In the genomic region with DNA sequence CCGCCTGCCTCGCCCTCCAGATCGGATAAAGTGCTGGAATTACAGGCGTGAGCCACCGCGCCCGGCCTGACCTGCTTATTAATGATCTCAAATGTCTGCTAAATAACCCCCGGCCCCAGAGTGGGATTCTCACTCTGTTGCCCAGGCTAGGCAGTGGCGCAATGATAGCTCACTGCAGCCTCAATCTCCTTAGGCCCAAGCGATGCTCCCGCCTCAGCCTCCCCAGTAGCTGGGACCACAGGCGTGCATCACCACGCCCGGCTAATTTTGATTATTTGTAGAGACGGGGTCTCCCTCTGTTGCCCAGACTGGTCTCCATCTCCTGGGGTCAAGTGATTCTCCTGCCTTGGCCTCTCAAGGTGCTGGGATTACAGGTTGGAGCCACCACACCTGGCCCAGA, we compare ENCODE assay signal across 9 cellular contexts. TPM values are rescaled to one million over a fixed set of nuclear protein-coding genes. Genes with fewer than 3 reads are reported as not detected.
A peak's percentile ranks its signal among the peaks of the same experiment; 100 is the strongest.
DNase-seq lines count a peak whose midpoint lies in the region; FAIRE-seq and TF ChIP-seq lines count a peak whose summit lies in the region.
"Had no signal": no experiment of that assay in that cellular context is flagged by ENCODE, and none has a peak within 500 bp of the region (broad histone marks: within the 10 kb centered on the region; RNA-seq: fewer than 3 reads in every experiment).

No MANE protein-coding gene starts in this region.

- DNase-seq in bronchial epithelial cell (ENCODE audit: low read depth) (no peak), neuronal stem cell (ENCODE audit: low spot score) (no peak), HTR-8/SVneo (ENCODE audit: insufficient read length, low spot score) (no peak), H54 (ENCODE audit: insufficient read length, low spot score) (no peak), occipital lobe (lab: John Stamatoyannopoulos, UW) (no peak), NCI-H1436 (lab: John Stamatoyannopoulos, UW) (no peak)

- no peak overlapping the region for H2BK15ac ChIP-seq in neuronal stem cell (ENCODE audit: low read length)

- no peak overlapping the region for H4K91ac ChIP-seq in neuronal stem cell (ENCODE audit: low read depth, low read length, poor library complexity)

- H2BK120ac ChIP-seq in neuronal stem cell (ENCODE audit: low read depth, low read length) = no peak overlapping the region

- H3K23ac ChIP-seq in neuronal stem cell (ENCODE audit: low read depth, low read length, poor library complexity) = no peak overlapping the region

- H3K9me3 ChIP-seq in KOPT-K1 (ENCODE audit: insufficient read depth, low read length, poor library complexity, severe bottlenecking) (no peaks in the 10 kb centered on the region), neuronal stem cell (replicated peaks in 1 of 2; ENCODE audit: control insufficient read depth in 2 of 2, insufficient read depth in 1 of 2, low read depth in 1 of 2, low read length in 2 of 2) (no peaks in the 10 kb centered on the region)

- FAIRE-seq in bronchial epithelial cell (lab: Jason Lieb, UNC) (no peak), HTR-8/SVneo (lab: Jason Lieb, UNC) (no peak), H54 (lab: Jason Lieb, UNC) (no peak)
- FAIRE-seq: TTC549 had no signal

- H3K4me3 ChIP-seq in bronchial epithelial cell (ENCODE audit: low read depth, low read length) (peak overlapping the region; percentile 31), neuronal stem cell (ENCODE audit: low read length in 2 of 2) (peak overlapping the region in 1 of 2 donors; percentile 63)

- no CpG with 5 or more reads among the region's 15 CpGs for WGBS in neuronal stem cell (ENCODE audit: extremely low coverage in 2 of 2, insufficient read length in 2 of 2, insufficient replicate concordance in 1 of 2), 2 donors

- H2BK5ac ChIP-seq in neuronal stem cell (ENCODE audit: low read length) = no peak overlapping the region

- H3K14ac ChIP-seq in neuronal stem cell (ENCODE audit: low read length) = no peak overlapping the region

- H2BK12ac ChIP-seq in neuronal stem cell (ENCODE audit: low read length) = peak overlapping the region; percentile 84

- no peak overlapping the region for H3K4me2 ChIP-seq in neuronal stem cell (ENCODE audit: insufficient read depth, low read length, poor library complexity, severe bottlenecking)

- peak overlapping the region; percentile 89 for H2AFZ ChIP-seq in neuronal stem cell (ENCODE audit: low read length)

- no peak overlapping the region for H4K8ac ChIP-seq in neuronal stem cell (ENCODE audit: low read depth, low read length)

- peak overlapping the region; percentile 44 for H3K9ac ChIP-seq in neuronal stem cell (ENCODE audit: low read depth, low read length, poor library complexity)

- TF ChIP-seq CTCF in C4-2B (conservative IDR thresholded peaks at IDR 0.05) (no peak), bronchial epithelial cell (IDR thresholded peaks at IDR 0.05; ENCODE audit: insufficient read depth, low read length, severe bottlenecking) (no peak)

- TF ChIP-seq POLR2A in H54 (IDR thresholded peaks at IDR 0.05; ENCODE audit: low read depth, low read length) = no peak

- no peak overlapping the region for H3K18ac ChIP-seq in neuronal stem cell (ENCODE audit: low read length)

- H2AK5ac ChIP-seq in neuronal stem cell (ENCODE audit: low read depth, low read length) = peak overlapping the region; percentile 90

- H3K79me1 ChIP-seq in neuronal stem cell (ENCODE audit: low read depth, low read length) = peaks cover 21% of the 10 kb centered on the region

- peak overlapping the region; percentile 97 for H3K27ac ChIP-seq in C4-2B
- peak overlapping the region; percentile 76 for H3K27ac ChIP-seq in KOPT-K1 (ENCODE audit: low read depth, low read length, poor library complexity, severe bottlenecking)
- no peak overlapping the region for H3K27ac ChIP-seq in neuronal stem cell (replicated peaks; ENCODE audit: low read length)

- H3K27me3 ChIP-seq in bronchial epithelial cell (ENCODE audit: control insufficient read depth, insufficient read depth, low read length) (no peaks in the 10 kb centered on the region), neuronal stem cell (ENCODE audit: control insufficient read depth in 3 of 3, insufficient read depth in 3 of 3, low read depth in 1 of 3, low read length in 3 of 3) (no peaks in the 10 kb centered on the region)

- H3K36me3 ChIP-seq in KOPT-K1 (ENCODE audit: insufficient read depth, low read length) = 0 out of 2 replicates have a peak, but pooled peaks cover 10% of the 10 kb centered on the region
- peaks cover 3% of the 10 kb centered on the region for H3K36me3 ChIP-seq in bronchial epithelial cell (ENCODE audit: control insufficient read depth, insufficient read depth, low read length)
- peaks cover 1 to 10% of the 10 kb centered on the region in 2 donors for H3K36me3 ChIP-seq in neuronal stem cell (replicated peaks in 1 of 2; ENCODE audit: control insufficient read depth in 2 of 2, insufficient read depth in 2 of 2, low read length in 2 of 2)

- no peak overlapping the region for H3K4ac ChIP-seq in neuronal stem cell (ENCODE audit: low read length)

- H3K4me1 ChIP-seq in neuronal stem cell (ENCODE audit: control insufficient read depth in 2 of 2, insufficient read depth in 1 of 2, low read depth in 1 of 2, low read length in 2 of 2) = peaks cover 29 to 37% of the 10 kb centered on the region in 2 donors

RNA-seq across cellular contexts. Expression of gene ATP5F1D, which starts 0.6 kb away (rescaled TPM):
- total RNA-seq in bronchial epithelial cell (8.7 and 14.8 TPM in 2 replicates), occipital lobe (11.9 TPM)
- polyA plus RNA-seq in neuronal stem cell (2013, experiment 1 of 2) = 106 TPM
- polyA plus RNA-seq in neuronal stem cell (2013, experiment 2 of 2) = 101 TPM

RNA-seq across cellular contexts. Expression of gene CBARP, which starts 3.1 kb away (rescaled TPM):
- total RNA-seq in bronchial epithelial cell = 1.2 and 2.9 TPM in 2 replicates
- polyA plus RNA-seq in neuronal stem cell (2013, experiment 1 of 2) = 14.0 TPM
- 12.8 TPM for polyA plus RNA-seq in neuronal stem cell (2013, experiment 2 of 2)
- 6.6 TPM for total RNA-seq in occipital lobe

RNA-seq across cellular contexts. Expression of gene MIDN, which starts 7.5 kb away (rescaled TPM):
- total RNA-seq in bronchial epithelial cell = 15.8 and 31.1 TPM in 2 replicates
- 98.3 TPM for polyA plus RNA-seq in neuronal stem cell (2013, experiment 1 of 2)
- 99.9 TPM for polyA plus RNA-seq in neuronal stem cell (2013, experiment 2 of 2)
- total RNA-seq in occipital lobe = 15.3 TPM

RNA-seq across cellular contexts. Expression of gene CIRBP, which starts 28.2 kb away (rescaled TPM):
- total RNA-seq in bronchial epithelial cell (317 and 370 TPM in 2 replicates), occipital lobe (598 TPM)
- 218 TPM for polyA plus RNA-seq in neuronal stem cell (2013, experiment 1 of 2)
- 217 TPM for polyA plus RNA-seq in neuronal stem cell (2013, experiment 2 of 2)

RNA-seq across cellular contexts. Expression of gene FAM174C, which starts 34.4 kb away (rescaled TPM):
- 20.8 and 27.1 TPM in 2 replicates for total RNA-seq in bronchial epithelial cell
- 23.8 TPM for polyA plus RNA-seq in neuronal stem cell (2013, experiment 1 of 2)
- 24.1 TPM for polyA plus RNA-seq in neuronal stem cell (2013, experiment 2 of 2)
- 6.7 TPM for total RNA-seq in occipital lobe
